ENCODE assay signal across 28 cellular contexts in genomic region chr2:129462967-129463366, GRCh38.
"Had no signal": no experiment of that assay in that cellular context is flagged by ENCODE, and none has a peak within 500 bp of the region (broad histone marks: within the 10 kb centered on the region; RNA-seq: fewer than 3 reads in every experiment).

No MANE protein-coding gene starts in this region.

- H3K27ac Mint-ChIP-seq: stimulated activated effector memory CD8-positive, alpha-beta T cell treated with anti-CD3 and anti-CD28 coated beads, Interleukin-12 subunit alpha, Interleukin-12 subunit beta, amount 100 ng/mL, for 72 hours; stimulated activated memory B cell treated with anti-CD40 and anti-IgM and Interleukin-4, amounts not matched to agents 10 μg/mL and 1 μg/mL and 100 μg/mL, for 72 hours; stimulated activated naive B cell treated with anti-CD40 and anti-IgM and Interleukin-4, amounts not matched to agents 10 μg/mL and 1 μg/mL and 100 μg/mL, for 72 hours; stimulated activated naive CD8-positive, alpha-beta T cell treated with anti-CD3 and anti-CD28 coated beads, Interleukin-15, amount 100 ng/mL, for 72 hours; stimulated activated naive CD8-positive, alpha-beta T cell treated with anti-CD3 and anti-CD28 coated beads, Interleukin-15, Interleukin-2, amounts not matched to agents 100 ng/mL and 50 ng/mL, for 24 hours; type B pancreatic cell had no signal

- DNase-seq: stimulated activated CD4-positive, alpha-beta T cell treated with anti-CD3 and anti-CD28 coated beads, Interleukin-2, amount 100 ng/mL, for 48 hours; stimulated activated CD4-positive, alpha-beta T cell treated with anti-CD3 and anti-CD28 coated beads, Interleukin-4, amount 100 ng/mL, for 1 hour; stimulated activated CD4-positive, alpha-beta T cell treated with anti-CD3 and anti-CD28 coated beads, Interleukin-4, amount 100 ng/mL, for 24 hours; stimulated activated CD4-positive, alpha-beta T cell treated with anti-CD3 and anti-CD28 coated beads, Interleukin-4, amount 100 ng/mL, for 4 hours; stimulated activated CD8-positive, alpha-beta memory T cell treated with anti-CD3 and anti-CD28 coated beads, Interleukin-4, amount 100 ng/mL, for 48 hours; stimulated activated naive B cell treated with anti-CD40 and anti-IgM and Interleukin-4, amounts not matched to agents 10 μg/mL and 1 μg/mL and 100 μg/mL, for 72 hours; stimulated activated naive CD4-positive, alpha-beta T cell; stimulated activated naive CD4-positive, alpha-beta T cell treated with Interleukin-2 at 50 U/mL for 16 hours; stimulated activated naive CD8-positive, alpha-beta T cell treated with anti-CD3 and anti-CD28 coated beads, Interleukin-15, amount 100 ng/mL, for 72 hours; stimulated activated naive CD8-positive, alpha-beta T cell treated with anti-CD3 and anti-CD28 coated beads, Interleukin-15, Interleukin-2, amounts not matched to agents 100 U/mL and 50 U/mL, for 24 hours; stomach; substantia nigra; testis; thyroid gland; tibial artery; transverse colon; trophoblast cell; upper lobe of left lung; upper lobe of right lung; uterus had no signal

- H3K4me3 Mint-ChIP-seq: stimulated activated effector memory CD8-positive, alpha-beta T cell treated with anti-CD3 and anti-CD28 coated beads, Interleukin-12 subunit alpha, Interleukin-12 subunit beta, amount 100 ng/mL, for 72 hours; stimulated activated memory B cell treated with anti-CD40 and anti-IgM and Interleukin-4, amounts not matched to agents 10 μg/mL and 1 μg/mL and 100 μg/mL, for 72 hours; stimulated activated naive B cell treated with anti-CD40 and anti-IgM and Interleukin-4, amounts not matched to agents 10 μg/mL and 1 μg/mL and 100 μg/mL, for 72 hours; stimulated activated naive CD8-positive, alpha-beta T cell treated with anti-CD3 and anti-CD28 coated beads, Interleukin-15, amount 100 ng/mL, for 72 hours; stimulated activated naive CD8-positive, alpha-beta T cell treated with anti-CD3 and anti-CD28 coated beads, Interleukin-15, Interleukin-2, amounts not matched to agents 100 ng/mL and 50 ng/mL, for 24 hours; type B pancreatic cell had no signal

- H3K4me1 Mint-ChIP-seq: stimulated activated effector memory CD8-positive, alpha-beta T cell treated with anti-CD3 and anti-CD28 coated beads, Interleukin-12 subunit alpha, Interleukin-12 subunit beta, amount 100 ng/mL, for 72 hours; stimulated activated memory B cell treated with anti-CD40 and anti-IgM and Interleukin-4, amounts not matched to agents 10 μg/mL and 1 μg/mL and 100 μg/mL, for 72 hours; stimulated activated naive CD8-positive, alpha-beta T cell treated with anti-CD3 and anti-CD28 coated beads, Interleukin-15, amount 100 ng/mL, for 72 hours had no signal

- H3K9me3 ChIP-seq: stomach, suprapubic skin, testis, thoracic aorta, thyroid gland, tibial artery, tibial nerve, transverse colon, upper lobe of left lung, upper lobe of right lung, uterus, vagina had no signal

- H3K4me1 ChIP-seq: stomach, suprapubic skin, testis, thyroid gland, tibial artery, tibial nerve, transverse colon, upper lobe of left lung, upper lobe of right lung, uterus, vagina had no signal

- H3K9me3 Mint-ChIP-seq: stimulated activated memory B cell treated with anti-CD40 and anti-IgM and Interleukin-4, amounts not matched to agents 10 μg/mL and 1 μg/mL and 100 μg/mL, for 72 hours; stimulated activated naive CD8-positive, alpha-beta T cell treated with anti-CD3 and anti-CD28 coated beads, Interleukin-15, Interleukin-2, amounts not matched to agents 100 ng/mL and 50 ng/mL, for 24 hours; type B pancreatic cell had no signal

- H3K27me3 ChIP-seq: stomach, suprapubic skin, testis, thyroid gland, tibial artery, tibial nerve, transverse colon, upper lobe of left lung, upper lobe of right lung, uterus, vagina had no signal

- H3K36me3 Mint-ChIP-seq: stimulated activated effector memory CD8-positive, alpha-beta T cell treated with anti-CD3 and anti-CD28 coated beads, Interleukin-12 subunit alpha, Interleukin-12 subunit beta, amount 100 ng/mL, for 72 hours; stimulated activated memory B cell treated with anti-CD40 and anti-IgM and Interleukin-4, amounts not matched to agents 10 μg/mL and 1 μg/mL and 100 μg/mL, for 72 hours; stimulated activated naive B cell treated with anti-CD40 and anti-IgM and Interleukin-4, amounts not matched to agents 10 μg/mL and 1 μg/mL and 100 μg/mL, for 72 hours; type B pancreatic cell had no signal

- H3K27ac ChIP-seq: stomach, suprapubic skin, testis, thoracic aorta, thyroid gland, tibial artery, tibial nerve, transverse colon, upper lobe of left lung, upper lobe of right lung, uterus, vagina had no signal

- ATAC-seq: stimulated activated effector memory CD8-positive, alpha-beta T cell treated with anti-CD3 and anti-CD28 coated beads, Interleukin-12 subunit alpha, Interleukin-12 subunit beta, amount 100 ng/mL, for 72 hours; stimulated activated memory B cell treated with anti-CD40 and anti-IgM and Interleukin-4, amounts not matched to agents 10 μg/mL and 1 μg/mL and 100 μg/mL, for 72 hours; stimulated activated naive CD8-positive, alpha-beta T cell treated with anti-CD3 and anti-CD28 coated beads, Interleukin-15, amount 100 ng/mL, for 72 hours; stimulated activated naive CD8-positive, alpha-beta T cell treated with anti-CD3 and anti-CD28 coated beads, Interleukin-15, Interleukin-2, amounts not matched to agents 100 U/mL and 50 U/mL, for 24 hours; upper lobe of right lung had no signal

- H3K36me3 ChIP-seq: stomach, suprapubic skin, thoracic aorta, thyroid gland, tibial artery, tibial nerve, transverse colon, upper lobe of left lung, upper lobe of right lung, uterus, vagina had no signal

- H3K4me3 ChIP-seq: stomach, suprapubic skin, testis, thoracic aorta, thyroid gland, tibial artery, tibial nerve, transverse colon, upper lobe of left lung, upper lobe of right lung, uterus, vagina had no signal

- H3K27me3 Mint-ChIP-seq: stimulated activated memory B cell treated with anti-CD40 and anti-IgM and Interleukin-4, amounts not matched to agents 10 μg/mL and 1 μg/mL and 100 μg/mL, for 72 hours; stimulated activated naive CD8-positive, alpha-beta T cell treated with anti-CD3 and anti-CD28 coated beads, Interleukin-15, Interleukin-2, amounts not matched to agents 100 ng/mL and 50 ng/mL, for 24 hours had no signal
